Comparison of ENCODE assay signal across 24 cellular contexts in genomic region chr12:40833818-40834217, GRCh38.
"Had no signal": no experiment of that assay in that cellular context is flagged by ENCODE, and none has a peak within 500 bp of the region (broad histone marks: within the 10 kb centered on the region; RNA-seq: fewer than 3 reads in every experiment).

No MANE protein-coding gene starts in this region.

- H3K4me1 ChIP-seq: Peyer's patch, SJSA1 had no signal

- H3K4me3 ChIP-seq: MG63, Peyer's patch, SJSA1 had no signal

- H3K27me3 ChIP-seq: MG63, Peyer's patch, SJSA1 had no signal

- ATAC-seq: T-cell had no signal

- DNase-seq: Kasumi-1, MG63, NCI-H1048, NCI-H1092 treated with DMSO at 0.1 percent for 48 hours, NCI-H1105 treated with DMSO at 0.1 percent for 48 hours, NCI-H1417, NCI-H1436, NCI-H146, NCI-H1694, NCI-H187, NCI-H1930, NCI-H2029 treated with DMSO at 0.1 percent for 48 hours, NCI-H2081 treated with DMSO at 0.1 percent for 48 hours, NCI-H2107, NCI-H226, NCI-H510A, NCI-H526, NCI-H748 treated with DMSO at 0.1 percent for 48 hours, Peyer's patch, Right ventricle myocardium superior, RPMI8226, SHP77 treated with DMSO at 0.1 percent for 48 hours, T-cell had no signal

- H3K9me3 ChIP-seq: MG63, Peyer's patch, SJSA1 had no signal

- H3K27ac ChIP-seq: Peyer's patch, SJSA1 had no signal

- H3K36me3 ChIP-seq: MG63, Peyer's patch, SJSA1 had no signal
